In genomic region chr4:120003193-120003592, GRCh38 we compare ENCODE assay signal across 1 cellular context.
A peak's percentile ranks its signal among the peaks of the same experiment; 100 is the strongest.
TF ChIP-seq lines count a peak whose summit lies in the region.

No MANE protein-coding gene starts in this region.

TF ChIP-seq in H1, 55 proteins besides CTCF, POLR2A, EP300 and RAD21 (continued from another document):
- TF ChIP-seq MAX (IDR thresholded peaks at IDR 0.05) (peak; percentile 87), PHF8 (conservative IDR thresholded peaks at IDR 0.05; ENCODE audit: low read depth, low read length) (no peak), ASH2L (IDR thresholded peaks at IDR 0.05; ENCODE audit: low read length) (no peak)
